Comparison of ENCODE assay signal across 9 cellular contexts in the genomic region with DNA sequence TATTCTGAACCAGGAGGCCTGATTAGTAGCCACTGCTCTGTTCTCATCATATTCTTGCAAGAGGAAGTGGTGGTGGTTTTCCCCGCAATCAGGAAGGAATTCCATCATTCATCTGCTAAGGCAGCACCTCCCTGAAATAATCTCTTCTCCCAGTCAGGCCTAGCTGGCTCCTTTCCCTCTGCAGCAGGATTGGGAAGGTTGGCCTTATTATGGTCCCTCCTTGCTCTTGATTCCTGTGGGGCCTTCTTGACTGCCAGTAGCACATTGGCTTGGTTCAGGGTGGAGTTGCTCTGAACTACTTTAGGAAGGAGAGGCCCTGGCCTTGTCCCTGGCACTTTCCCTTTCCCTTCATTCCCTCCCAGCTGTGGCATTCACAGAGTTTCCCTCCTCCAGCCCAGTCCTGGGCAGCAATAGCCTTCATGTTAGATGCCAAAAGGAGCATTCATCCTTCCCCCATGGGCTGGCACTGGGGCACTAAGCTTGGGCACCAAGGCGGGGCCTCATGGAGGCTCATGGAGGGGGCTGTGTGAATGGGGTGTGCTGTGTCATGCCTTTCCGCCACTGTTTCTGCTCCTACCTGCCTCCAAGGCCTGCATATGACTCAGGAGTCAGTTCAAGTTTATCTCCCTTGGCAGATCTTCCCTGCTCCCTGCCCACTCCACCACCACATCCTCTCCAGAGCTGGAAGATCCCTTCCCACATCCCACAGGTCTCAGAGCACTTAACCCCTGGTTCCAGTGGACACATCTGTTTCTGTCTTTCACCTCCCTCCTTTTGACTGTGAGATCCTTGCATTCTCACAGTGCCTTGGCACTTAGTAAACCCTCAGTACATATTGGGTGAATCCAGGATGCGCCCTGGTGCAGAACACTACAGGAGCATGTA. TPM values are rescaled to one million over a fixed set of nuclear protein-coding genes. Genes with fewer than 3 reads are reported as not detected.
DNase-seq lines count a peak whose midpoint lies in the region; ATAC-seq and TF ChIP-seq lines count a peak whose summit lies in the region.
"Had no signal": no experiment of that assay in that cellular context is flagged by ENCODE, and none has a peak within 500 bp of the region (broad histone marks: within the 10 kb centered on the region; RNA-seq: fewer than 3 reads in every experiment).

No MANE protein-coding gene starts in this region.

- intact Hi-C loops in activated CD4-positive, alpha-beta T cell treated with anti-CD3 and anti-CD28 coated beads, Interleukin-2, amount 10 ng/mL, durations not matched to agents 24 days and 14 days (cut with micrococcal nuclease), result no loop called here

- H3F3A ChIP-seq in SK-N-SH (replicated peaks; ENCODE audit: insufficient read depth), result peaks cover 6% of the 10 kb centered on the region

- peak overlapping the region; percentile 48; the same call in 1 of the 2 replicates for H3K9ac ChIP-seq in SK-N-SH

- H3K9me3 ChIP-seq in SK-N-SH, result no peaks in the 10 kb centered on the region

- peak overlapping the region; percentile 30 for H3K27ac Mint-ChIP-seq in activated CD4-positive, alpha-beta T cell treated with anti-CD3 and anti-CD28 coated beads, Interleukin-2, amount 10 ng/mL, durations not matched to agents 24 days and 14 days
- H3K27ac Mint-ChIP-seq in stimulated activated effector memory CD8-positive, alpha-beta T cell treated with anti-CD3 and anti-CD28 coated beads, Interleukin-12 subunit alpha, Interleukin-12 subunit beta, amount 100 ng/mL, for 72 hours, result peak overlapping the region; percentile 84
- H3K27ac Mint-ChIP-seq in T-cell, result peak overlapping the region in 1 of 2 donors; percentile 6

- H3K27ac ChIP-seq in SK-N-SH (ENCODE audit: low read depth in 2 of 2, low read length in 1 of 2), result peak overlapping the region in 1 of 2 experiments; percentile 83; a peak in 2 of 4 replicates
- H3K27ac ChIP-seq: C4-2B had no signal

- H3K27me3 ChIP-seq in SK-N-SH (ENCODE audit: insufficient read depth), result no peaks in the 10 kb centered on the region

- peak overlapping the region; percentile 85 for H2AFZ ChIP-seq in SK-N-SH (ENCODE audit: low read depth)

- no peaks in the 10 kb centered on the region for H3K36me3 ChIP-seq in SK-N-SH (replicated peaks in 1 of 2; ENCODE audit: control insufficient read depth in 1 of 2, insufficient read depth in 2 of 2, low read length in 1 of 2)

- TF ChIP-seq CTCF in SK-N-SH (IDR thresholded peaks at IDR 0.05) (no peak), fibroblast of mammary gland (conservative IDR thresholded peaks at IDR 0.05; ENCODE audit: control insufficient read depth, insufficient read depth, low read depth, low read length) (no peak)

- peaks cover 35% of the 10 kb centered on the region for H3K4me1 Mint-ChIP-seq in activated CD4-positive, alpha-beta T cell treated with anti-CD3 and anti-CD28 coated beads, Interleukin-2, amount 10 ng/mL, durations not matched to agents 24 days and 14 days
- peaks cover 42% of the 10 kb centered on the region for H3K4me1 Mint-ChIP-seq in stimulated activated effector memory CD8-positive, alpha-beta T cell treated with anti-CD3 and anti-CD28 coated beads, Interleukin-12 subunit alpha, Interleukin-12 subunit beta, amount 100 ng/mL, for 72 hours
- H3K4me1 Mint-ChIP-seq in T-cell, result peaks cover 57 to 66% (median 61%) of the 10 kb centered on the region in 3 donors

- no peaks in the 10 kb centered on the region for H3K9me2 ChIP-seq in SK-N-SH

- peaks cover 14% of the 10 kb centered on the region for H3K27me3 Mint-ChIP-seq in activated CD4-positive, alpha-beta T cell treated with anti-CD3 and anti-CD28 coated beads, Interleukin-2, amount 10 ng/mL, durations not matched to agents 24 days and 14 days
- H3K27me3 Mint-ChIP-seq in T-cell, result no peaks in the 10 kb centered on the region

- peaks cover 5% of the 10 kb centered on the region for H3K9me3 Mint-ChIP-seq in activated CD4-positive, alpha-beta T cell treated with anti-CD3 and anti-CD28 coated beads, Interleukin-2, amount 10 ng/mL, durations not matched to agents 24 days and 14 days
- H3K9me3 Mint-ChIP-seq in stimulated activated effector memory CD8-positive, alpha-beta T cell treated with anti-CD3 and anti-CD28 coated beads, Interleukin-12 subunit alpha, Interleukin-12 subunit beta, amount 100 ng/mL, for 72 hours, result no peaks in the 10 kb centered on the region
- no peaks in the 10 kb centered on the region for H3K9me3 Mint-ChIP-seq in T-cell

- CTCF ChIA-PET in SK-N-SH (lab: Yijun Ruan, JAX), result no interaction called here
- CTCF ChIA-PET in T-cell (lab: Charles Lee), result interaction anchor here in 1 of 2 donors (0.6 kb wide), 1 partner anchor 14 kb away, joined by 4 read pairs; no protein-coding TSS in a partner anchor

- WGBS in SK-N-SH (ENCODE audit: low lambda C conversion rate), result 63% methylated on average over 4 of the region's 4 CpGs

- H3K79me2 ChIP-seq in SK-N-SH (ENCODE audit: insufficient read depth), result no peaks in the 10 kb centered on the region

- H3K4me1 ChIP-seq in SK-N-SH (ENCODE audit: control insufficient read depth in 1 of 2, insufficient read depth in 2 of 2, low read depth in 1 of 2, low read length in 1 of 2), result peaks cover 0 to 19% of the 10 kb centered on the region in 2 experiments; a peak in 3 of 4 replicates

- DNase-seq in activated CD4-positive, alpha-beta T cell treated with anti-CD3 and anti-CD28 coated beads, Interleukin-2, amount 10 ng/mL, durations not matched to agents 24 days and 14 days, result no peak
- DNase-seq in activated CD4-positive, alpha-beta T cell treated with anti-CD3 and anti-CD28 coated beads for 1 hour, result no peak
- DNase-seq in SK-N-SH, result no peak
- DNase-seq in fibroblast of mammary gland (ENCODE audit: low read depth), result peak; percentile 94
- no peak for DNase-seq in stimulated activated effector memory CD8-positive, alpha-beta T cell treated with anti-CD3 and anti-CD28 coated beads, Interleukin-12 subunit alpha, Interleukin-12 subunit beta, amount 100 ng/mL, for 72 hours (ENCODE audit: low spot score in 2 of 2)
- DNase-seq in stimulated activated CD4-positive, alpha-beta T cell treated with anti-CD3 and anti-CD28 coated beads, Interleukin-2, amount 100 ng/mL, for 24 hours, result no peak
- no peak for DNase-seq in T-cell
- no peak for DNase-seq in NCI-H510A (lab: John Stamatoyannopoulos, UW)

- H3K4me3 Mint-ChIP-seq in activated CD4-positive, alpha-beta T cell treated with anti-CD3 and anti-CD28 coated beads, Interleukin-2, amount 10 ng/mL, durations not matched to agents 24 days and 14 days, result peak overlapping the region; percentile 13
- no peak overlapping the region for H3K4me3 Mint-ChIP-seq in stimulated activated effector memory CD8-positive, alpha-beta T cell treated with anti-CD3 and anti-CD28 coated beads, Interleukin-12 subunit alpha, Interleukin-12 subunit beta, amount 100 ng/mL, for 72 hours
- H3K4me3 Mint-ChIP-seq in T-cell, result peak overlapping the region in 1 of 3 donors; percentile 27

- no peaks in the 10 kb centered on the region for H3K36me3 Mint-ChIP-seq in activated CD4-positive, alpha-beta T cell treated with anti-CD3 and anti-CD28 coated beads, Interleukin-2, amount 10 ng/mL, durations not matched to agents 24 days and 14 days (ENCODE audit: low read depth)
- H3K36me3 Mint-ChIP-seq in stimulated activated effector memory CD8-positive, alpha-beta T cell treated with anti-CD3 and anti-CD28 coated beads, Interleukin-12 subunit alpha, Interleukin-12 subunit beta, amount 100 ng/mL, for 72 hours, result no peaks in the 10 kb centered on the region
- H3K36me3 Mint-ChIP-seq in T-cell, result no peaks in the 10 kb centered on the region

- H3K4me2 ChIP-seq in SK-N-SH, result peak overlapping the region; percentile 66

- H3K4me3 ChIP-seq in SK-N-SH (ENCODE audit: low read depth in 2 of 2, low read length in 1 of 2) (no peak overlapping the region), fibroblast of mammary gland (ENCODE audit: control insufficient read depth, low read depth, low read length) (no peak overlapping the region)

- ATAC-seq in stimulated activated effector memory CD8-positive, alpha-beta T cell treated with anti-CD3 and anti-CD28 coated beads, Interleukin-12 subunit alpha, Interleukin-12 subunit beta, amount 100 ng/mL, for 72 hours, result no peak
- ATAC-seq in T-cell (replicated peaks in 1 of 4), result no peak

- TF ChIP-seq RAD21 in SK-N-SH (IDR thresholded peaks at IDR 0.05; ENCODE audit: low read length), result no peak

- H4K20me1 ChIP-seq in SK-N-SH (ENCODE audit: insufficient read depth), result no peaks in the 10 kb centered on the region

- TF ChIP-seq EP300 in SK-N-SH (IDR thresholded peaks at IDR 0.05; ENCODE audit: borderline replicate concordance in 1 of 2, low read depth in 1 of 2, low read length in 1 of 2), result peak in 1 of 2 experiments; percentile 92; a peak in 2 of 4 replicates

- POLR2A ChIA-PET in SK-N-SH (lab: Yijun Ruan, JAX) (no interaction called here), T-cell (lab: Charles Lee) (no interaction called here)

TF ChIP-seq in SK-N-SH, 30 proteins besides CTCF, POLR2A, EP300 and RAD21 (continues in another document):
- TF ChIP-seq NFIC (IDR thresholded peaks at IDR 0.05; ENCODE audit: borderline replicate concordance) (peak; percentile 91), ELF1 (IDR thresholded peaks at IDR 0.05) (no peak), MEF2A (IDR thresholded peaks at IDR 0.05; ENCODE audit: borderline replicate concordance, low read depth) (peak; percentile 28; the same call in 1 of the 2 replicates), FOXJ3 (CRISPR knock-in tag; IDR thresholded peaks at IDR 0.05) (no peak), FOSL2 (IDR thresholded peaks at IDR 0.05; ENCODE audit: borderline replicate concordance, low read depth) (peak; percentile 82; the same call in 1 of the 2 replicates), EZH2phosphoT487 (IDR thresholded peaks at IDR 0.05; ENCODE audit: borderline replicate concordance, low read depth) (no peak), YY1 (IDR thresholded peaks at IDR 0.05; ENCODE audit: low read depth) (0 out of 2 replicates have a peak, but pooled peaks have one; percentile 30), GABPA (IDR thresholded peaks at IDR 0.05; ENCODE audit: low read depth) (no peak), SIN3A (IDR thresholded peaks at IDR 0.05; ENCODE audit: borderline replicate concordance, low read depth, low read length) (no peak)
- TF ChIP-seq, protein P1, sequence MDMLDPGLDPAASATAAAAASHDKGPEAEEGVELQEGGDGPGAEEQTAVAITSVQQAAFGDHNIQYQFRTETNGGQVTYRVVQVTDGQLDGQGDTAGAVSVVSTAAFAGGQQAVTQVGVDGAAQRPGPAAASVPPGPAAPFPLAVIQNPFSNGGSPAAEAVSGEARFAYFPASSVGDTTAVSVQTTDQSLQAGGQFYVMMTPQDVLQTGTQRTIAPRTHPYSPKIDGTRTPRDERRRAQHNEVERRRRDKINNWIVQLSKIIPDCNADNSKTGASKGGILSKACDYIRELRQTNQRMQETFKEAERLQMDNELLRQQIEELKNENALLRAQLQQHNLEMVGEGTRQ (IDR thresholded peaks at IDR 0.05; ENCODE audit: borderline replicate concordance, low read depth, low read length), result no peak

RNA-seq across cellular contexts. Expression of a gene that starts 27.6 kb away (rescaled TPM):
- total RNA-seq in activated CD4-positive, alpha-beta T cell treated with anti-CD3 and anti-CD28 coated beads, Interleukin-2, amount 10 ng/mL, durations not matched to agents 24 days and 14 days, result 488 and 489 TPM in 2 replicates
- 457 and 550 TPM in 2 replicates for polyA plus RNA-seq in SK-N-SH (2012; rRNA removed)
- 360 and 443 TPM in 2 replicates for polyA plus RNA-seq in SK-N-SH (2012; cell fraction: cytosol; rRNA removed)
- 271 and 426 TPM in 2 replicates for polyA plus RNA-seq in SK-N-SH (2012; cell fraction: nucleus; rRNA removed)
- 1,000 to 10,000 TPM in 1 of 5 donors, 100 to 1,000 TPM in 4; 732 to 1,108 (median 781) TPM for total RNA-seq in T-cell
